In genomic region chr2:176657391-176657790, GRCh38 we compare ENCODE assay signal across 24 cellular contexts.
"Had no signal": no experiment of that assay in that cellular context is flagged by ENCODE, and none has a peak within 500 bp of the region (broad histone marks: within the 10 kb centered on the region; RNA-seq: fewer than 3 reads in every experiment).

No MANE protein-coding gene starts in this region.

- H3K4me1 ChIP-seq: neural progenitor cell had no signal

- H3K9me3 ChIP-seq: esophagus squamous epithelium, gastroesophageal sphincter, heart left ventricle, psoas muscle, sigmoid colon, testis, tibial artery had no signal

- H3K27me3 ChIP-seq: neural progenitor cell, sigmoid colon, testis, tibial artery had no signal

- H3K27ac ChIP-seq: esophagus squamous epithelium, gastroesophageal sphincter, heart left ventricle, hepatocyte, neural progenitor cell, psoas muscle, sigmoid colon, testis, tibial artery had no signal

- H3K9ac ChIP-seq: neural progenitor cell had no signal

- H3K36me3 ChIP-seq: esophagus squamous epithelium, gastroesophageal sphincter, heart left ventricle, neural progenitor cell, sigmoid colon, tibial artery had no signal

- H3K79me2 ChIP-seq: hepatocyte had no signal

- H2AFZ ChIP-seq: hepatocyte, neural progenitor cell had no signal

- ATAC-seq: effector memory CD8-positive, alpha-beta T cell; gastroesophageal sphincter; left lobe of liver; natural killer cell treated with Interleukin-12 subunit alpha and Interleukin-12 subunit beta and Interleukin-15 and Interleukin-18, amount 100 ng/mL, for 72 hours; psoas muscle; right cardiac atrium; stimulated activated memory B cell treated with anti-CD40 and anti-IgM and Interleukin-4, amounts not matched to agents 10 μg/mL and 1 μg/mL and 100 μg/mL, for 72 hours; stimulated activated naive CD8-positive, alpha-beta T cell treated with anti-CD3 and anti-CD28 coated beads, Interleukin-15, Interleukin-2, amounts not matched to agents 100 U/mL and 50 U/mL, for 24 hours had no signal

- H3K4me3 ChIP-seq: esophagus squamous epithelium, gastroesophageal sphincter, heart left ventricle, hepatocyte, lung, neural progenitor cell, psoas muscle, sigmoid colon, testis, tibial artery had no signal

- H3K4me2 ChIP-seq: hepatocyte, neural progenitor cell had no signal

- DNase-seq: cortex of kidney; effector memory CD8-positive, alpha-beta T cell; erythroblast; esophagus squamous epithelium; foreskin fibroblast; heart left ventricle; kidney; naive B cell; posterior cingulate gyrus; psoas muscle; right cardiac atrium; sigmoid colon; stimulated activated CD4-positive, alpha-beta T cell treated with anti-CD3 and anti-CD28 coated beads, Interleukin-4, amount 100 ng/mL, for 4 hours; stimulated activated naive CD8-positive, alpha-beta T cell treated with anti-CD3 and anti-CD28 coated beads, Interleukin-15, Interleukin-2, amounts not matched to agents 100 U/mL and 50 U/mL, for 24 hours; substantia nigra; testis; tibial artery had no signal
